Comparison of ENCODE assay signal across 1 cellular context in genomic region chr5:17186271-17186670, GRCh38.
TF ChIP-seq lines count a peak whose summit lies in the region.

No MANE protein-coding gene starts in this region.

TF ChIP-seq in H1, 55 proteins besides CTCF, POLR2A, EP300 and RAD21:
- TF ChIP-seq SP2 (IDR thresholded peaks at IDR 0.05; ENCODE audit: low read length), result no peak
- no peak for TF ChIP-seq PHF8 (conservative IDR thresholded peaks at IDR 0.05; ENCODE audit: low read depth, low read length)
- TF ChIP-seq BACH1 (IDR thresholded peaks at IDR 0.05; ENCODE audit: low read length), result no peak
- TF ChIP-seq SRF (IDR thresholded peaks at IDR 0.05; ENCODE audit: low read depth, low read length), result no peak
- TF ChIP-seq TBP (IDR thresholded peaks at IDR 0.05; ENCODE audit: low read depth, low read length), result no peak
- no peak for TF ChIP-seq KDM5A (IDR thresholded peaks at IDR 0.05; ENCODE audit: low read length)
- no peak for TF ChIP-seq CTBP2 (IDR thresholded peaks at IDR 0.05; ENCODE audit: borderline replicate concordance, insufficient read depth, insufficient read length, low read length)
- TF ChIP-seq ASH2L (IDR thresholded peaks at IDR 0.05; ENCODE audit: low read length), result no peak
